Comparison of ENCODE assay signal across 8 cellular contexts in genomic region chr1:19676438-19676922, GRCh38. TPM values are rescaled to one million over a fixed set of nuclear protein-coding genes. Genes with fewer than 3 reads are reported as not detected.
DNase-seq lines count a peak whose midpoint lies in the region; ATAC-seq and TF ChIP-seq lines count a peak whose summit lies in the region.

No MANE protein-coding gene starts in this region.

- H3K9me3 ChIP-seq in neural cell (ENCODE audit: low read length), result no peaks in the 10 kb centered on the region

- TF ChIP-seq EP300 in neural cell (conservative IDR thresholded peaks at IDR 0.05; ENCODE audit: poor library complexity, severe bottlenecking), result no peak

- no peaks in the 10 kb centered on the region for H3K36me3 ChIP-seq in neural cell (ENCODE audit: insufficient read depth, low read length)

- H3K27me3 ChIP-seq in neural cell (ENCODE audit: insufficient read depth, low read depth, low read length), result peaks cover 11% of the 10 kb centered on the region

- H3K4me3 ChIP-seq in neural cell (ENCODE audit: low read length), result no peak overlapping the region

- no peak overlapping the region for H3K4me2 ChIP-seq in neural cell (ENCODE audit: low read length)

- no peak overlapping the region for H3K27ac ChIP-seq in neural cell (ENCODE audit: low read length)

- H3K9me2 ChIP-seq in neural cell (ENCODE audit: insufficient read depth, low read length), result no peaks in the 10 kb centered on the region

- no peak for TF ChIP-seq RAD21 in neural cell (conservative IDR thresholded peaks at IDR 0.05)

- DNase-seq in GM10266 (ENCODE audit: extremely low spot score) (peak; percentile 74), NCI-H460 (ENCODE audit: extremely low read depth, low read depth) (peak; percentile 39), erythroblast (lab: John Stamatoyannopoulos, UW) (peak; percentile 34 to 36)

- no peak overlapping the region for H2AFZ ChIP-seq in neural cell (ENCODE audit: low read depth, low read length)

- H3F3A ChIP-seq in neural cell (ENCODE audit: insufficient read depth, low read length, poor library complexity, severe bottlenecking), result no peaks in the 10 kb centered on the region

- TF ChIP-seq CTCF in GM10266 (IDR thresholded peaks at IDR 0.05; ENCODE audit: control insufficient read depth, insufficient read depth, low read depth, missing control alignments) (no peak), neural cell (IDR thresholded peaks at IDR 0.05; ENCODE audit: poor library complexity, severe bottlenecking) (no peak)

- no peak for TF ChIP-seq POLR2A in erythroblast (IDR thresholded peaks at IDR 0.05; ENCODE audit: low read length)

- ATAC-seq in HG02763 (IDR thresholded peaks at IDR 0.05; ENCODE audit: unreplicated experiment) (no peak), GM21786 (IDR thresholded peaks at IDR 0.05; ENCODE audit: unreplicated experiment) (no peak), GM21619 (IDR thresholded peaks at IDR 0.05; ENCODE audit: unreplicated experiment) (no peak), GM19328 (IDR thresholded peaks at IDR 0.05; ENCODE audit: unreplicated experiment) (no peak)

- H3K79me2 ChIP-seq in neural cell (replicated peaks; ENCODE audit: insufficient read depth, low read length), result no peaks in the 10 kb centered on the region

- no peaks in the 10 kb centered on the region for H4K20me1 ChIP-seq in neural cell (ENCODE audit: insufficient read depth)

- no peak overlapping the region for H3K9ac ChIP-seq in neural cell (ENCODE audit: low read length)

TF ChIP-seq in neural cell, 6 proteins besides CTCF, POLR2A, EP300 and RAD21:
- TF ChIP-seq POLR2AphosphoS5 (IDR thresholded peaks at IDR 0.05), result no peak
- TF ChIP-seq EZH2 (IDR thresholded peaks at IDR 0.05; ENCODE audit: borderline replicate concordance, insufficient read depth, low read length, poor library complexity, severe bottlenecking), result no peak
- no peak for TF ChIP-seq TAF1 (IDR thresholded peaks at IDR 0.05; ENCODE audit: low read depth)
- TF ChIP-seq, protein P1, sequence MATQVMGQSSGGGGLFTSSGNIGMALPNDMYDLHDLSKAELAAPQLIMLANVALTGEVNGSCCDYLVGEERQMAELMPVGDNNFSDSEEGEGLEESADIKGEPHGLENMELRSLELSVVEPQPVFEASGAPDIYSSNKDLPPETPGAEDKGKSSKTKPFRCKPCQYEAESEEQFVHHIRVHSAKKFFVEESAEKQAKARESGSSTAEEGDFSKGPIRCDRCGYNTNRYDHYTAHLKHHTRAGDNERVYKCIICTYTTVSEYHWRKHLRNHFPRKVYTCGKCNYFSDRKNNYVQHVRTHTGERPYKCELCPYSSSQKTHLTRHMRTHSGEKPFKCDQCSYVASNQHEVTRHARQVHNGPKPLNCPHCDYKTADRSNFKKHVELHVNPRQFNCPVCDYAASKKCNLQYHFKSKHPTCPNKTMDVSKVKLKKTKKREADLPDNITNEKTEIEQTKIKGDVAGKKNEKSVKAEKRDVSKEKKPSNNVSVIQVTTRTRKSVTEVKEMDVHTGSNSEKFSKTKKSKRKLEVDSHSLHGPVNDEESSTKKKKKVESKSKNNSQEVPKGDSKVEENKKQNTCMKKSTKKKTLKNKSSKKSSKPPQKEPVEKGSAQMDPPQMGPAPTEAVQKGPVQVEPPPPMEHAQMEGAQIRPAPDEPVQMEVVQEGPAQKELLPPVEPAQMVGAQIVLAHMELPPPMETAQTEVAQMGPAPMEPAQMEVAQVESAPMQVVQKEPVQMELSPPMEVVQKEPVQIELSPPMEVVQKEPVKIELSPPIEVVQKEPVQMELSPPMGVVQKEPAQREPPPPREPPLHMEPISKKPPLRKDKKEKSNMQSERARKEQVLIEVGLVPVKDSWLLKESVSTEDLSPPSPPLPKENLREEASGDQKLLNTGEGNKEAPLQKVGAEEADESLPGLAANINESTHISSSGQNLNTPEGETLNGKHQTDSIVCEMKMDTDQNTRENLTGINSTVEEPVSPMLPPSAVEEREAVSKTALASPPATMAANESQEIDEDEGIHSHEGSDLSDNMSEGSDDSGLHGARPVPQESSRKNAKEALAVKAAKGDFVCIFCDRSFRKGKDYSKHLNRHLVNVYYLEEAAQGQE (IDR thresholded peaks at IDR 0.05; ENCODE audit: borderline replicate concordance), result peak; percentile 56
TF ChIP-seq in neural cell: peak in this region for 1.

RNA-seq across cellular contexts. Expression of gene HTR6, which starts 11.8 kb away (rescaled TPM):
- 0.12 TPM in 1 of 2 replicates, not detected in the other for total RNA-seq in NCI-H460 (2014; rRNA removed; shearing (Covaris generic))
- polyA plus RNA-seq in NCI-H460 (2014; cell fraction: nucleus; rRNA removed), result not detected in 2 replicates
- not detected in 2 replicates for polyA plus RNA-seq in neural cell
- polyA minus RNA-seq in neural cell, result not detected in 2 replicates

RNA-seq across cellular contexts. Expression of gene NBL1, which starts 32.4 kb away (rescaled TPM):
- total RNA-seq in NCI-H460 (2014; rRNA removed; shearing (Covaris generic)), result 13.9 and 16.2 TPM in 2 replicates
- 9.9 and 42.1 TPM in 2 replicates for polyA plus RNA-seq in NCI-H460 (2014; cell fraction: nucleus; rRNA removed)
- polyA plus RNA-seq in neural cell, result 9.9 and 22.4 TPM in 2 replicates
- polyA minus RNA-seq in neural cell, result 6.6 and 6.8 TPM in 2 replicates
